In genomic region chr15:36612063-36612788, GRCh38 we compare ENCODE assay signal across 14 cellular contexts. TPM values are rescaled to one million over a fixed set of nuclear protein-coding genes. Genes with fewer than 3 reads are reported as not detected.
A peak's percentile ranks its signal among the peaks of the same experiment; 100 is the strongest.
DNase-seq lines count a peak whose midpoint lies in the region; ATAC-seq and TF ChIP-seq lines count a peak whose summit lies in the region.
"Had no signal": no experiment of that assay in that cellular context is flagged by ENCODE, and none has a peak within 500 bp of the region (broad histone marks: within the 10 kb centered on the region; RNA-seq: fewer than 3 reads in every experiment).

No MANE protein-coding gene starts in this region.

- H3K9me3 ChIP-seq in PC-3 (ENCODE audit: low read length) (no peaks in the 10 kb centered on the region), neural progenitor cell (ENCODE audit: low read depth) (no peaks in the 10 kb centered on the region)
- H3K9me3 ChIP-seq: MG63, stomach had no signal

- H3K9me3 Mint-ChIP-seq in osteocyte (ENCODE audit: unreplicated experiment), result no peaks in the 10 kb centered on the region
- H3K9me3 Mint-ChIP-seq in neural progenitor cell, result no peaks in the 10 kb centered on the region
- no peaks in the 10 kb centered on the region for H3K9me3 Mint-ChIP-seq in mesothelial cell of epicardium
- H3K9me3 Mint-ChIP-seq: nephron progenitor cell had no signal

- no peaks in the 10 kb centered on the region for H3K27me3 ChIP-seq in PC-3 (ENCODE audit: low read length)
- no peaks in the 10 kb centered on the region for H3K27me3 ChIP-seq in neural progenitor cell
- H3K27me3 ChIP-seq: MG63, stomach had no signal

- H3K4me3 ChIP-seq in PC-3 (ENCODE audit: low read length) (peak overlapping the region; percentile 40), neural progenitor cell (no peak overlapping the region)
- H3K4me3 ChIP-seq: MG63, stomach had no signal

- no peaks in the 10 kb centered on the region for H3K9me2 ChIP-seq in PC-3 (replicated peaks; ENCODE audit: low read length)

- CTCF ChIA-PET in PC-3 (lab: Charles Lee), result interaction anchor here (0.6 kb wide), 2 partner anchors 46 to 489 kb away, joined by 3 to 4 read pairs; no protein-coding TSS in a partner anchor

- intact Hi-C loops in PC-3 (cut with micrococcal nuclease), result loop anchor here (1.0 kb wide), 1 partner anchor 22 kb away; no protein-coding TSS in a partner anchor

- peak overlapping the region; percentile 46 for H2AFZ ChIP-seq in PC-3 (ENCODE audit: low read length)
- no peak overlapping the region for H2AFZ ChIP-seq in neural progenitor cell (replicated peaks)

- H4K20me1 ChIP-seq in PC-3 (ENCODE audit: low read length) (no peaks in the 10 kb centered on the region), neural progenitor cell (ENCODE audit: low read depth) (peaks cover 7% of the 10 kb centered on the region)

- no peaks in the 10 kb centered on the region for H3F3A ChIP-seq in PC-3 (ENCODE audit: low read length, unreplicated experiment)
- no peaks in the 10 kb centered on the region for H3F3A ChIP-seq in neural progenitor cell (ENCODE audit: low read depth)

- TF ChIP-seq CTCF in PC-3 (conservative IDR thresholded peaks at IDR 0.05; ENCODE audit: low read depth, low read length), result no peak
- no peak for TF ChIP-seq CTCF in osteocyte (IDR thresholded peaks at IDR 0.05)
- TF ChIP-seq CTCF in neural progenitor cell (IDR thresholded peaks at IDR 0.05), result no peak
- TF ChIP-seq CTCF in mesothelial cell of epicardium (IDR thresholded peaks at IDR 0.05; ENCODE audit: unreplicated experiment), result no peak

- POLR2A ChIA-PET in PC-3 (lab: Charles Lee; ENCODE audit: unreplicated experiment), result interaction anchor here (0.7 to 0.9 kb wide), 2 partner anchors 22 to 1067 kb away, joined by 4 to 7 read pairs; no protein-coding TSS in a partner anchor

- H3K4me1 Mint-ChIP-seq in osteocyte (ENCODE audit: unreplicated experiment) (no peaks in the 10 kb centered on the region), neural progenitor cell (no peaks in the 10 kb centered on the region), mesothelial cell of epicardium (peaks cover 20% of the 10 kb centered on the region)
- H3K4me1 Mint-ChIP-seq: nephron progenitor cell had no signal

- no peak overlapping the region for H3K4me3 Mint-ChIP-seq in osteocyte (ENCODE audit: unreplicated experiment)
- no peak overlapping the region for H3K4me3 Mint-ChIP-seq in neural progenitor cell
- no peak overlapping the region for H3K4me3 Mint-ChIP-seq in mesothelial cell of epicardium
- H3K4me3 Mint-ChIP-seq: nephron progenitor cell had no signal

- DNase-seq in ELR (ENCODE audit: low read depth) (peak; percentile 97), PC-3 (peak; percentile 96), epithelial cell of prostate (ENCODE audit: low read depth, low spot score) (peak; percentile 88), osteocyte (ENCODE audit: extremely low spot score, unreplicated experiment) (no peak), NCI-H1092 treated with DMSO at 0.1 percent for 48 hours (lab: John Stamatoyannopoulos, UW) (no peak), neural progenitor cell (ENCODE audit: low spot score) (no peak), mesothelial cell of epicardium (ENCODE audit: low spot score in 2 of 2, unreplicated experiment in 2 of 2) (no peak), NAMALWA (ENCODE audit: low spot score) (no peak)
- DNase-seq: activated CD4-positive, alpha-beta T cell treated with anti-CD3 and anti-CD28 coated beads for 48 hours; activated effector memory CD4-positive, alpha-beta T cell treated with anti-CD3 and anti-CD28 coated beads, Interleukin-2, amount 50 U/mL, for 16 hours; DMS53; MG63; nephron progenitor cell; stomach had no signal

- H3K36me3 ChIP-seq in PC-3 (ENCODE audit: low read depth, low read length) (no peaks in the 10 kb centered on the region), neural progenitor cell (no peaks in the 10 kb centered on the region)
- H3K36me3 ChIP-seq: MG63, stomach had no signal

- ATAC-seq in PC-3, result peak; percentile 96

- no TSS peak for BruUV-seq in PC-3 (replicated peaks; lab: Mats Ljungman, UMichigan)

- H3K27me3 Mint-ChIP-seq in osteocyte (ENCODE audit: unreplicated experiment), result no peaks in the 10 kb centered on the region
- H3K27me3 Mint-ChIP-seq in neural progenitor cell (ENCODE audit: insufficient read depth, low read depth), result no peaks in the 10 kb centered on the region
- no peaks in the 10 kb centered on the region for H3K27me3 Mint-ChIP-seq in mesothelial cell of epicardium (ENCODE audit: low read depth)

- H3K79me2 ChIP-seq in PC-3 (ENCODE audit: low read length) (0 out of 2 replicates have a peak, but pooled peaks cover 4% of the 10 kb centered on the region), neural progenitor cell (ENCODE audit: low read depth) (no peaks in the 10 kb centered on the region)

- H3K27ac ChIP-seq in PC-3 (ENCODE audit: low read length) (peak overlapping the region; percentile 94), epithelial cell of prostate (peak overlapping the region; percentile 84), neural progenitor cell (no peak overlapping the region)
- H3K27ac ChIP-seq: stomach had no signal

- H3K4me1 ChIP-seq in PC-3 (ENCODE audit: insufficient read depth, low read length) (peaks cover 44% of the 10 kb centered on the region), neural progenitor cell (peaks cover 11% of the 10 kb centered on the region)
- H3K4me1 ChIP-seq: stomach had no signal

- H3K4me2 ChIP-seq in PC-3 (ENCODE audit: low read length) (peak overlapping the region; percentile 74), neural progenitor cell (no peak overlapping the region)

- H3K36me3 Mint-ChIP-seq in osteocyte (ENCODE audit: unreplicated experiment), result no peaks in the 10 kb centered on the region
- no peaks in the 10 kb centered on the region for H3K36me3 Mint-ChIP-seq in neural progenitor cell
- H3K36me3 Mint-ChIP-seq in mesothelial cell of epicardium, result peaks cover 15% of the 10 kb centered on the region

- peak overlapping the region; percentile 61 for H3K9ac ChIP-seq in PC-3 (ENCODE audit: low read length)
- no peak overlapping the region for H3K9ac ChIP-seq in neural progenitor cell

- peak overlapping the region; percentile 70 for H3K27ac Mint-ChIP-seq in osteocyte (ENCODE audit: unreplicated experiment)
- H3K27ac Mint-ChIP-seq in neural progenitor cell, result no peak overlapping the region
- no peak overlapping the region for H3K27ac Mint-ChIP-seq in mesothelial cell of epicardium
- H3K27ac Mint-ChIP-seq: nephron progenitor cell had no signal

RNA-seq across cellular contexts. Expression of gene CDIN1, which starts 32.8 kb away (rescaled TPM):
- total RNA-seq in PC-3 (2014; rRNA removed) (12.4 and 14.2 TPM in 2 replicates), osteocyte (17.8 and 18.9 TPM in 2 replicates), neural progenitor cell (ENCODE audit: low replicate concordance) (13.2 and 13.3 TPM in 2 replicates), mesothelial cell of epicardium (81.6 to 95.5 TPM (median 86.6 TPM) in 3 replicates)

Comparison
In these comparisons a context has a peak if more than half of its experiments do, and no peak if none do; other contexts are left out.
1. DNase-seq: peak in ELR (single experiment), PC-3 (single experiment) and epithelial cell of prostate (single experiment); none in osteocyte (single experiment), NCI-H1092 treated with DMSO at 0.1 percent for 48 hours (single experiment), neural progenitor cell (single experiment), mesothelial cell of epicardium (0 of 2) and NAMALWA (single experiment).